In the genomic region with DNA sequence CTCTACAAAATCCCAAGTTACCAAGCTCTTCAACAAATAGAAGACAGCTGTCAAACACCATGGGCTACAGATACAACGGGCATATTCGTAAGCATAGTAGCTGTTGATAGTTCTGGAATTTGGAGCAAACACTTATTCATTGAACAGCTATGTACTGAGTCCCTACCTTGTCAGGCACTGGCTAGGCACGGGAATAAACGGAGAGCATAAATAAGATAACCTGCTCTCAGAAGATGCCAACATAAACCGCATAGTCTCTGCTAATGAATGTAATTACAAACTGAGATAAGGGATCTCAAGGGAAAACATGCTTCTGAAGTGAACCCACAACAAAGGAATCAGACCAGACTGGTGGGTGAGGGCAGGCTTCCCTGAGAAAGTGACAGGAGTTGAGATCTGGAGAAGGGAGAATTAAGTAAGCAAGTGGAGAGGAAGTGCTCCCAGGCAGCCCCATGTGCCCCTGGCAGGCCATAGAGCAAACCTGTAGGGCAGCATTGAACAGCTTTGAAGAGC, we compare ENCODE assay signal across 8 cellular contexts. TPM values are rescaled to one million over a fixed set of nuclear protein-coding genes. Genes with fewer than 3 reads are reported as not detected.
DNase-seq lines count a peak whose midpoint lies in the region; ATAC-seq and TF ChIP-seq lines count a peak whose summit lies in the region.

No MANE protein-coding gene starts in this region.

- H2AFZ ChIP-seq in ACC112 (ENCODE audit: low read length, unreplicated experiment) (peak overlapping the region; percentile 95), GM23248 (peak overlapping the region; percentile 89; the same call in 1 of the 2 replicates)

- peak overlapping the region; percentile 85 for H3K27ac Mint-ChIP-seq in activated T-helper 17 cell treated with anti-CD3 and anti-CD28 coated beads, Interleukin-2, amount 50 U/mL, for 72 hours
- H3K27ac Mint-ChIP-seq in memory B cell = peak overlapping the region; percentile 94

- peaks cover 28% of the 10 kb centered on the region for H3K36me3 Mint-ChIP-seq in activated T-helper 17 cell treated with anti-CD3 and anti-CD28 coated beads, Interleukin-2, amount 50 U/mL, for 72 hours (ENCODE audit: low read depth)
- peaks cover 5% of the 10 kb centered on the region for H3K36me3 Mint-ChIP-seq in memory B cell

- intact Hi-C loops in adrenal gland (cut with DNase I) = loop anchor here (2.0 to 10.0 kb wide), 4 partner anchors 117 to 197 kb away; no protein-coding TSS in a partner anchor

- H3K27me3 Mint-ChIP-seq in activated T-helper 17 cell treated with anti-CD3 and anti-CD28 coated beads, Interleukin-2, amount 50 U/mL, for 72 hours = no peaks in the 10 kb centered on the region
- no peaks in the 10 kb centered on the region for H3K27me3 Mint-ChIP-seq in memory B cell

- peak overlapping the region; percentile 90 for H3K4me3 Mint-ChIP-seq in activated T-helper 17 cell treated with anti-CD3 and anti-CD28 coated beads, Interleukin-2, amount 50 U/mL, for 72 hours
- H3K4me3 Mint-ChIP-seq in memory B cell = peak overlapping the region; percentile 91

- no peak for ATAC-seq in activated T-helper 17 cell treated with anti-CD3 and anti-CD28 coated beads, Interleukin-2, amount 50 U/mL, for 72 hours (replicated peaks)
- ATAC-seq in memory B cell (ENCODE audit: low read depth) (no peak), GM19395 (IDR thresholded peaks at IDR 0.05; ENCODE audit: unreplicated experiment) (no peak)

- 21 to 29% methylated on average over 5 of the region's 5 CpGs for WGBS in GM23248 (ENCODE audit: low coverage in 1 of 2, low lambda C conversion rate in 2 of 2, missing lambda C conversion rate in 2 of 2), 2 experiments
- WGBS in adrenal gland, 4 donors = 49 to 67% (median 62%) methylated on average over 5 of the region's 5 CpGs

- TF ChIP-seq POLR2A in adrenal gland (IDR thresholded peaks at IDR 0.05) = no peak

- H3K9me2 ChIP-seq in GM23248 (ENCODE audit: insufficient read depth) = no peaks in the 10 kb centered on the region

- H3K27me3 ChIP-seq in ACC112 (ENCODE audit: insufficient read depth, low read length) (peaks cover 12% of the 10 kb centered on the region; the same call in 1 of the 2 replicates), GM23248 (replicated peaks; ENCODE audit: insufficient read depth) (no peaks in the 10 kb centered on the region; the same call in 1 of the 2 replicates), adrenal gland (no peaks in the 10 kb centered on the region)

- H3K4me1 ChIP-seq in ACC112 (ENCODE audit: control insufficient read depth, insufficient read depth, low read length, unreplicated experiment) = peaks cover 7% of the 10 kb centered on the region
- H3K4me1 ChIP-seq in GM23248 (ENCODE audit: insufficient read depth) = peaks cover 14% of the 10 kb centered on the region
- peaks cover 2 to 26% of the 10 kb centered on the region in 2 donors for H3K4me1 ChIP-seq in adrenal gland (replicated peaks in 1 of 2)

- H3K4me3 ChIP-seq in ACC112 (ENCODE audit: low read depth, low read length) = peak overlapping the region; percentile 82
- H3K4me3 ChIP-seq in GM23248 = peak overlapping the region; percentile 76
- no peak overlapping the region for H3K4me3 ChIP-seq in adrenal gland

- peak overlapping the region; percentile 74 for H3K4me2 ChIP-seq in GM23248 (ENCODE audit: unreplicated experiment)

- no peak for TF ChIP-seq CTCF in adrenal gland (IDR thresholded peaks at IDR 0.05)

- in situ Hi-C loops in GM23248 (cut with MboI) = no loop called here

- H3K4me1 Mint-ChIP-seq in activated T-helper 17 cell treated with anti-CD3 and anti-CD28 coated beads, Interleukin-2, amount 50 U/mL, for 72 hours = peaks cover 19% of the 10 kb centered on the region
- H3K4me1 Mint-ChIP-seq in memory B cell = peaks cover 39% of the 10 kb centered on the region

- H3K9ac ChIP-seq in GM23248 = peak overlapping the region; percentile 50; the same call in 1 of the 2 replicates

- H3K9me3 ChIP-seq in GM23248 (ENCODE audit: low read depth) = no peaks in the 10 kb centered on the region
- H3K9me3 ChIP-seq in adrenal gland (replicated peaks in 1 of 3) = no peaks in the 10 kb centered on the region

- DNase-seq in GM23248 = peak; percentile 46
- no peak for DNase-seq in memory B cell (ENCODE audit: low spot score in 2 of 2)
- DNase-seq in NCI-H2227 (lab: John Stamatoyannopoulos, UW; ENCODE audit: unreplicated experiment) = no peak
- DNase-seq in NCI-H226 = no peak
- no peak for DNase-seq in adrenal gland

- no peaks in the 10 kb centered on the region for H4K20me1 ChIP-seq in GM23248 (ENCODE audit: insufficient read depth)

- no peaks in the 10 kb centered on the region for H3K9me3 Mint-ChIP-seq in activated T-helper 17 cell treated with anti-CD3 and anti-CD28 coated beads, Interleukin-2, amount 50 U/mL, for 72 hours
- H3K9me3 Mint-ChIP-seq in memory B cell = no peaks in the 10 kb centered on the region

- H3K27ac ChIP-seq in ACC112 (ENCODE audit: low read depth, low read length) = no peak overlapping the region
- no peak overlapping the region for H3K27ac ChIP-seq in GM23248
- no peak overlapping the region for H3K27ac ChIP-seq in adrenal gland

- H3K79me2 ChIP-seq in ACC112 (ENCODE audit: control insufficient read depth, insufficient read depth, low read length, unreplicated experiment) (no peaks in the 10 kb centered on the region), GM23248 (ENCODE audit: insufficient read depth) (no peaks in the 10 kb centered on the region)

- H3K36me3 ChIP-seq in ACC112 (ENCODE audit: insufficient read depth, low read length) (no peaks in the 10 kb centered on the region), GM23248 (ENCODE audit: low read depth) (no peaks in the 10 kb centered on the region), adrenal gland (replicated peaks in 1 of 2) (no peaks in the 10 kb centered on the region)

- H3F3A ChIP-seq in GM23248 (ENCODE audit: insufficient read depth) = 0 out of 2 replicates have a peak, but pooled peaks cover 20% of the 10 kb centered on the region

RNA-seq across cellular contexts. Expression of a gene that starts 1.0 kb away (rescaled TPM):
- total RNA-seq in GM23248 (2014; rRNA removed; shearing (Covaris generic)) = 4.9 and 8.9 TPM in 2 replicates
- polyA plus RNA-seq in GM23248 (2016; fragmentation: Nextera tagmentation; extraction: Ambion mirVana) (2.7 and 2.9 TPM in 2 replicates), adrenal gland (10 to 100 TPM in 1 of 3 donors, 1 to 10 TPM in 2; 3.8 to 19.1 (median 5.0) TPM)
- 100 to 1,000 TPM; 131 to 154 TPM for total RNA-seq in activated T-helper 17 cell treated with anti-CD3 and anti-CD28 coated beads, Interleukin-2, amount 50 U/mL, for 72 hours
- total RNA-seq in adrenal gland = 10 to 100 TPM; 12.9 to 40.2 (median 28.3) TPM

Comparison
In these comparisons a context has a peak if more than half of its experiments do, and no peak if none do; other contexts are left out.
1. H3K4me3 ChIP-seq: peak in ACC112 (single experiment) and GM23248 (single experiment); none in adrenal gland (0 of 4).